ENCODE assay signal across 8 cellular contexts in genomic region chr19:45769054-45769782, GRCh38. TPM values are rescaled to one million over a fixed set of nuclear protein-coding genes. Genes with fewer than 3 reads are reported as not detected.
A peak's percentile ranks its signal among the peaks of the same experiment; 100 is the strongest.
DNase-seq lines count a peak whose midpoint lies in the region; ATAC-seq, FAIRE-seq and TF ChIP-seq lines count a peak whose summit lies in the region.

TSS of gene SIX5 (minus strand) at chr19:45769252. CDS start at chr19:45768844, 408 bp downstream.

- TF ChIP-seq CTCF in AG10803 (conservative IDR thresholded peaks at IDR 0.05; ENCODE audit: low read length): no peak

- DNase-seq in AG10803 (ENCODE audit: low read depth): peak; percentile 98
- peak; percentile 94 for DNase-seq in NCI-H446 treated with DMSO at 0.1 percent for 48 hours (lab: John Stamatoyannopoulos, UW)
- peak; percentile 88 to 94 for DNase-seq in activated CD4-positive, alpha-beta T cell treated with anti-CD3 and anti-CD28 coated beads for 4 hours
- DNase-seq in left colon: peak; percentile 98 to 99
- peak; percentile 90 to 94 for DNase-seq in stimulated activated CD4-positive, alpha-beta T cell treated with anti-CD3 and anti-CD28 coated beads, Interleukin-1b, Interleukin-23, amount 100 ng/mL, for 4 hours (ENCODE audit: low read depth in 2 of 2)

- ATAC-seq in GM19035 (IDR thresholded peaks at IDR 0.05; ENCODE audit: unreplicated experiment) (peak; percentile 55), HG03342 (IDR thresholded peaks at IDR 0.05; ENCODE audit: unreplicated experiment) (peak; percentile 51), left colon (peak; percentile 64)

- H3K4me3 ChIP-seq in AG10803 (ENCODE audit: low read length): peak within 1 kb of the TSS; percentile 91

- intact Hi-C loops in left colon (cut with DNase I, micrococcal nuclease): loop anchor here in 1 of 2 donors (10.0 kb wide), 1 partner anchor 54 kb away; no protein-coding TSS in a partner anchor

- peak; percentile 33 for FAIRE-seq in colon (lab: Jason Lieb, UNC)

RNA-seq across cellular contexts. Expression of gene SIX5, which starts in this region (rescaled TPM):
- total RNA-seq in left colon: 10 to 100 TPM in 1 of 2 donors, 1 to 10 TPM in 1; 9.2 to 12.6 TPM

Comparison
In these comparisons a context has a peak if more than half of its experiments do, and no peak if none do; other contexts are left out.
1. Peak in every context shown above with its lines: DNase-seq, ATAC-seq and H3K4me3 ChIP-seq.